In genomic region chr15:74958908-74959642, GRCh38 we compare ENCODE assay signal across 1 cellular context.
TF ChIP-seq lines count a peak whose summit lies in the region.

No MANE protein-coding gene starts in this region.

TF ChIP-seq in HepG2, 621 proteins besides CTCF, POLR2A, EP300 and RAD21 (continues in another document):
- TF ChIP-seq RFX1 (IDR thresholded peaks at IDR 0.05), result no peak
- TF ChIP-seq THYN1 (CRISPR knock-in tag; IDR thresholded peaks at IDR 0.05; ENCODE audit: borderline replicate concordance, low read depth), result no peak
- no peak for TF ChIP-seq CCDC6 (CRISPR knock-in tag; IDR thresholded peaks at IDR 0.05)
- TF ChIP-seq ZNF878 (CRISPR knock-in tag; IDR thresholded peaks at IDR 0.05), result no peak
- no peak for TF ChIP-seq TRIM24 (CRISPR knock-in tag; IDR thresholded peaks at IDR 0.05)
- peak; percentile 52 for TF ChIP-seq ZNF687 (CRISPR knock-in tag; IDR thresholded peaks at IDR 0.05)
- no peak for TF ChIP-seq ZNF800 (CRISPR knock-in tag; IDR thresholded peaks at IDR 0.05)
- TF ChIP-seq ZNF121 (CRISPR knock-in tag; IDR thresholded peaks at IDR 0.05), result no peak
- TF ChIP-seq ZNF777 (CRISPR knock-in tag; IDR thresholded peaks at IDR 0.05), result peak; percentile 26; the same call in 1 of the 2 replicates
- TF ChIP-seq ZNF441 (CRISPR knock-in tag; IDR thresholded peaks at IDR 0.05; ENCODE audit: borderline replicate concordance), result no peak
- no peak for TF ChIP-seq ZNF550 (CRISPR knock-in tag; IDR thresholded peaks at IDR 0.05; ENCODE audit: borderline replicate concordance)
- no peak for TF ChIP-seq ZNF362 (CRISPR knock-in tag; IDR thresholded peaks at IDR 0.05; ENCODE audit: borderline replicate concordance)
- no peak for TF ChIP-seq ZNF18 (CRISPR knock-in tag; IDR thresholded peaks at IDR 0.05; ENCODE audit: insufficient replicate concordance)
- no peak for TF ChIP-seq ZSCAN20 (CRISPR knock-in tag; IDR thresholded peaks at IDR 0.05; ENCODE audit: borderline replicate concordance)
- no peak for TF ChIP-seq ZFY (CRISPR knock-in tag; IDR thresholded peaks at IDR 0.05)
- TF ChIP-seq ZKSCAN5 (CRISPR knock-in tag; IDR thresholded peaks at IDR 0.05), result no peak
- no peak for TF ChIP-seq GRHL1 (CRISPR knock-in tag; conservative IDR thresholded peaks at IDR 0.05)
- TF ChIP-seq NCOR1 (IDR thresholded peaks at IDR 0.05; ENCODE audit: borderline replicate concordance, low read length), result 0 out of 2 replicates have a peak, but pooled peaks have one; percentile 1
- TF ChIP-seq ZMYM3 (CRISPR knock-in tag; IDR thresholded peaks at IDR 0.05), result peak; percentile 83
- no peak for TF ChIP-seq RERE (CRISPR knock-in tag; IDR thresholded peaks at IDR 0.05; ENCODE audit: low read depth)
- no peak for TF ChIP-seq ARNT (IDR thresholded peaks at IDR 0.05)
- TF ChIP-seq HNF1A (IDR thresholded peaks at IDR 0.05; ENCODE audit: low read depth), result no peak
- no peak for TF ChIP-seq HNF1A (CRISPR knock-in tag; IDR thresholded peaks at IDR 0.05; ENCODE audit: borderline replicate concordance)
- TF ChIP-seq CCAR2 (optimal IDR thresholded peaks at IDR 0.05; ENCODE audit: low read depth, low read length), result no peak
- 0 out of 2 replicates have a peak, but pooled peaks have one; percentile 29 for TF ChIP-seq ZNF501 (CRISPR knock-in tag; IDR thresholded peaks at IDR 0.05)
- TF ChIP-seq MIXL1 (CRISPR knock-in tag; IDR thresholded peaks at IDR 0.05), result no peak
- 0 out of 2 replicates have a peak, but pooled peaks have one; percentile 7 for TF ChIP-seq NR0B2 (CRISPR knock-in tag; IDR thresholded peaks at IDR 0.05)
- TF ChIP-seq ZBTB46 (CRISPR knock-in tag; IDR thresholded peaks at IDR 0.05; ENCODE audit: borderline replicate concordance), result no peak
- no peak for TF ChIP-seq ZNF354B (CRISPR knock-in tag; IDR thresholded peaks at IDR 0.05)
- no peak for TF ChIP-seq ISX (CRISPR knock-in tag; conservative IDR thresholded peaks at IDR 0.05)
- TF ChIP-seq TCF12 (IDR thresholded peaks at IDR 0.05), result no peak
- no peak for TF ChIP-seq TCF12 (CRISPR knock-in tag; IDR thresholded peaks at IDR 0.05)
- TF ChIP-seq ZNF569 (CRISPR knock-in tag; IDR thresholded peaks at IDR 0.05; ENCODE audit: borderline replicate concordance), result no peak
- TF ChIP-seq DMAP1 (CRISPR knock-in tag; IDR thresholded peaks at IDR 0.05), result no peak
- TF ChIP-seq ZNF160 (CRISPR knock-in tag; IDR thresholded peaks at IDR 0.05), result no peak
- no peak for TF ChIP-seq U2AF2 (IDR thresholded peaks at IDR 0.05; ENCODE audit: low read depth, low read length)
- TF ChIP-seq KDM6A (CRISPR knock-in tag; IDR thresholded peaks at IDR 0.05; ENCODE audit: low read depth), result no peak
- 0 out of 2 replicates have a peak, but pooled peaks have one; percentile 6 for TF ChIP-seq ZFX (CRISPR knock-in tag; IDR thresholded peaks at IDR 0.05; ENCODE audit: low read depth)
